Comparison of ENCODE assay signal across 16 cellular contexts in genomic region chr6:21767891-21768659, GRCh38.
A peak's percentile ranks its signal among the peaks of the same experiment; 100 is the strongest.
DNase-seq lines count a peak whose midpoint lies in the region; ATAC-seq, FAIRE-seq and TF ChIP-seq lines count a peak whose summit lies in the region.
"Had no signal": no experiment of that assay in that cellular context is flagged by ENCODE, and none has a peak within 500 bp of the region (broad histone marks: within the 10 kb centered on the region; RNA-seq: fewer than 3 reads in every experiment).

No MANE protein-coding gene starts in this region.

- no peaks in the 10 kb centered on the region for H3K9me3 Mint-ChIP-seq in activated CD4-positive, alpha-beta T cell treated with anti-CD3 and anti-CD28 coated beads for 36 hours (ENCODE audit: low read depth)

- no peak overlapping the region for H3K4me3 Mint-ChIP-seq in activated CD4-positive, alpha-beta T cell treated with anti-CD3 and anti-CD28 coated beads for 36 hours
- H3K4me3 Mint-ChIP-seq: naive thymus-derived CD4-positive, alpha-beta T cell had no signal

- H3K27me3 Mint-ChIP-seq in activated CD4-positive, alpha-beta T cell treated with anti-CD3 and anti-CD28 coated beads for 36 hours: peaks cover 4% of the 10 kb centered on the region

- no peak overlapping the region for H3K4me3 ChIP-seq in A673 (ENCODE audit: low read depth, low read length, poor library complexity, severe bottlenecking)
- H3K4me3 ChIP-seq in GM12878: no peak overlapping the region
- H3K4me3 ChIP-seq: esophagus muscularis mucosa had no signal

- POLR2A ChIA-PET in A673 (lab: Charles Lee; ENCODE audit: low non-redundant PET) (no interaction called here), GM12878 (lab: Charles Lee) (no interaction called here)
- POLR2A ChIA-PET in activated CD4-positive, alpha-beta T cell treated with anti-CD3 and anti-CD28 coated beads for 36 hours (lab: Charles Lee): no interaction called here

- H3K27me3 ChIP-seq in A673 (replicated peaks; ENCODE audit: insufficient read depth, low read depth, low read length, poor library complexity): no peaks in the 10 kb centered on the region
- H3K27me3 ChIP-seq in GM12878 (replicated peaks in 1 of 2; ENCODE audit: control insufficient read depth in 2 of 2, insufficient read depth in 2 of 2, low read length in 1 of 2): no peaks in the 10 kb centered on the region
- H3K27me3 ChIP-seq: esophagus muscularis mucosa had no signal

- RAD21 ChIA-PET in GM12878 (lab: Charles Lee; ENCODE audit: unreplicated experiment): interaction anchor here (0.6 kb wide), 1 partner anchor 36 kb away, joined by 3 read pairs; no protein-coding TSS in a partner anchor

- in situ Hi-C loops in GM12878 (cut with MboI): no loop called here

- H3K79me2 ChIP-seq in GM12878 (ENCODE audit: control insufficient read depth, insufficient read depth, low read length): no peaks in the 10 kb centered on the region

- H3K4me1 ChIP-seq in A673 (ENCODE audit: insufficient read depth, low read length, poor library complexity, severe bottlenecking) (peaks cover 49% of the 10 kb centered on the region), GM12878 (ENCODE audit: control insufficient read depth, insufficient read depth, low read length) (no peaks in the 10 kb centered on the region)

- H3K36me3 ChIP-seq in A673 (ENCODE audit: insufficient read depth, low read length, poor library complexity, severe bottlenecking) (no peaks in the 10 kb centered on the region), GM12878 (ENCODE audit: control insufficient read depth in 2 of 2, insufficient read depth in 2 of 2, low read length in 1 of 2) (no peaks in the 10 kb centered on the region)
- H3K36me3 ChIP-seq: esophagus muscularis mucosa had no signal

- TF ChIP-seq CTCF in A673 (conservative IDR thresholded peaks at IDR 0.05; ENCODE audit: low read depth, low read length): no peak
- TF ChIP-seq CTCF in GM12878 (IDR thresholded peaks at IDR 0.05 in 2 of 3, conservative IDR thresholded peaks at IDR 0.05 in 1 of 3; ENCODE audit: control insufficient read depth in 2 of 3, extremely low read depth in 1 of 3, insufficient read depth in 1 of 3, low read depth in 3 of 3, low read length in 3 of 3): no peak

- intact Hi-C loops in A673 (cut with micrococcal nuclease; ENCODE audit: unreplicated experiment) (no loop called here), GM12878 (cut with micrococcal nuclease; ENCODE audit: unreplicated experiment) (no loop called here), head of caudate nucleus (cut with DNase I) (no loop called here)
- intact Hi-C loops in activated CD4-positive, alpha-beta T cell treated with anti-CD3 and anti-CD28 coated beads for 36 hours (cut with DNase I, micrococcal nuclease): no loop called here

- no peak for TF ChIP-seq RAD21 in GM12878 (IDR thresholded peaks at IDR 0.05; ENCODE audit: insufficient read depth, low read depth, low read length)

- H3K36me3 Mint-ChIP-seq in activated CD4-positive, alpha-beta T cell treated with anti-CD3 and anti-CD28 coated beads for 36 hours (ENCODE audit: low read depth): no peaks in the 10 kb centered on the region
- H3K36me3 Mint-ChIP-seq: naive thymus-derived CD4-positive, alpha-beta T cell had no signal

- no peak overlapping the region for H3K27ac Mint-ChIP-seq in activated CD4-positive, alpha-beta T cell treated with anti-CD3 and anti-CD28 coated beads for 36 hours
- H3K27ac Mint-ChIP-seq: naive thymus-derived CD4-positive, alpha-beta T cell had no signal

- BruUV-seq in A673 (replicated peaks; lab: Mats Ljungman, UMichigan) (no TSS peak), GM12878 (replicated peaks; lab: Mats Ljungman, UMichigan) (no TSS peak)

- TF ChIP-seq POLR2A in GM12878 (IDR thresholded peaks at IDR 0.05; ENCODE audit: low read depth, low read length) (no peak), GM12892 (IDR thresholded peaks at IDR 0.05; ENCODE audit: low read depth, low read length) (no peak)

- no peaks in the 10 kb centered on the region for H4K20me1 ChIP-seq in GM12878 (ENCODE audit: control insufficient read depth, insufficient read depth)

- WGBS in GM12878 (ENCODE audit: insufficient coverage, insufficient replicate concordance, low lambda C conversion rate, missing lambda C conversion rate): 0% methylated on average over 3 of the region's 3 CpGs

- no peak overlapping the region for H3K9ac ChIP-seq in GM12878 (ENCODE audit: control insufficient read depth, insufficient read depth, low read length)

- H3K4me2 ChIP-seq in GM12878 (ENCODE audit: control insufficient read depth, insufficient read depth): no peak overlapping the region

- SMC1A ChIA-PET in GM12878 (lab: Charles Lee; ENCODE audit: uncharacterized antibody, unreplicated experiment): interaction anchor here (0.8 to 1.0 kb wide), 2 partner anchors 9 to 79 kb away, joined by 3 to 6 read pairs; no protein-coding TSS in a partner anchor

- peak overlapping the region; percentile 49 for H3K27ac ChIP-seq in A673 (ENCODE audit: low read depth, low read length, poor library complexity, severe bottlenecking)
- no peak overlapping the region for H3K27ac ChIP-seq in GM12878 (ENCODE audit: control insufficient read depth, insufficient read depth)

- no peak for FAIRE-seq in GM12878 (lab: Jason Lieb, UNC)
- FAIRE-seq in GM12892 (lab: Jason Lieb, UNC): no peak

- no peak for TF ChIP-seq EP300 in GM12878 (IDR thresholded peaks at IDR 0.05; ENCODE audit: borderline replicate concordance in 1 of 2, control insufficient read depth in 1 of 2, low read depth in 2 of 2, low read length in 2 of 2)

- DNase-seq in A673 (ENCODE audit: low spot score) (peak; percentile 60), HT1080 (ENCODE audit: low read depth) (peak; percentile 42), GM12878 (ENCODE audit: low read depth, low spot score) (no peak), hepatic stellate cell (ENCODE audit: low spot score) (peak; percentile 34), head of caudate nucleus (no peak), GM12892 (ENCODE audit: insufficient read length) (no peak)
- DNase-seq in activated CD4-positive, alpha-beta T cell treated with anti-CD3 and anti-CD28 coated beads for 36 hours: no peak
- DNase-seq: activated T-cell treated with anti-CD3 and anti-CD28 coated beads for 4 hours; DMS79 treated with DMSO at 0.1 percent for 48 hours; islet precursor cell; naive thymus-derived CD4-positive, alpha-beta T cell; NCI-H446; SHP77 treated with DMSO at 0.1 percent for 48 hours; stimulated activated CD4-positive, alpha-beta T cell treated with anti-CD3 and anti-CD28 coated beads, Interleukin-12 subunit alpha, Interleukin-12 subunit beta, amount 100 ng/mL, for 4 hours had no signal

- ATAC-seq in GM12878: peak; percentile 60
- no peak for ATAC-seq in activated CD4-positive, alpha-beta T cell treated with anti-CD3 and anti-CD28 coated beads for 36 hours
- no peak for ATAC-seq in HG03108 (IDR thresholded peaks at IDR 0.05; ENCODE audit: unreplicated experiment)
- ATAC-seq: naive thymus-derived CD4-positive, alpha-beta T cell had no signal

- CTCF ChIA-PET in A673 (lab: Charles Lee) (no interaction called here), GM12878 (lab: Yijun Ruan, JAX) (interaction anchor here (1.2 to 1.3 kb wide), 2 partner anchors 10 to 13 kb away, joined by 4 read pairs; no protein-coding TSS in a partner anchor)
- CTCF ChIA-PET in activated CD4-positive, alpha-beta T cell treated with anti-CD3 and anti-CD28 coated beads for 36 hours (lab: Charles Lee): no interaction called here

- H2AFZ ChIP-seq in GM12878 (ENCODE audit: control insufficient read depth, low read depth, low read length): no peak overlapping the region

- H3K9me3 ChIP-seq in A673 (ENCODE audit: low read depth, low read length, poor library complexity, severe bottlenecking) (no peaks in the 10 kb centered on the region), GM12878 (replicated peaks; ENCODE audit: control insufficient read depth, insufficient read depth, low read length) (no peaks in the 10 kb centered on the region)
- H3K9me3 ChIP-seq: esophagus muscularis mucosa had no signal

- no peaks in the 10 kb centered on the region for H3K4me1 Mint-ChIP-seq in activated CD4-positive, alpha-beta T cell treated with anti-CD3 and anti-CD28 coated beads for 36 hours

TF ChIP-seq in GM12878, 131 proteins besides CTCF, POLR2A, EP300 and RAD21:
- TF ChIP-seq SP1 (IDR thresholded peaks at IDR 0.05; ENCODE audit: low read depth, low read length) (no peak), RUNX3 (IDR thresholded peaks at IDR 0.05; ENCODE audit: low read length) (0 out of 2 replicates have a peak, but pooled peaks have one; percentile 21), SRF (IDR thresholded peaks at IDR 0.05; ENCODE audit: low read depth in 2 of 2, low read length in 2 of 2) (no peak), YBX1 (IDR thresholded peaks at IDR 0.05) (no peak), NFIC (IDR thresholded peaks at IDR 0.05; ENCODE audit: low read depth, low read length) (peak; percentile 45; the same call in 1 of the 2 replicates), IKZF2 (IDR thresholded peaks at IDR 0.05) (no peak), JUNB (IDR thresholded peaks at IDR 0.05) (peak; percentile 15; the same call in 1 of the 2 replicates), SPI1 (IDR thresholded peaks at IDR 0.05; ENCODE audit: borderline replicate concordance, insufficient read depth, low read depth, low read length) (no peak)

Comparison
In these comparisons a context has a peak if more than half of its experiments do, and no peak if none do; other contexts are left out.
1. DNase-seq: peak in A673 (single experiment), HT1080 (single experiment) and hepatic stellate cell (single experiment); none in GM12878 (single experiment), head of caudate nucleus (0 of 42), activated CD4-positive, alpha-beta T cell treated with anti-CD3 and anti-CD28 coated beads for 36 hours (single experiment) and GM12892 (single experiment).